In genomic region chr16:12818331-12818730, GRCh38 we compare ENCODE assay signal across 20 cellular contexts. TPM values are rescaled to one million over a fixed set of nuclear protein-coding genes. Genes with fewer than 3 reads are reported as not detected.
"Had no signal": no experiment of that assay in that cellular context is flagged by ENCODE, and none has a peak within 500 bp of the region (broad histone marks: within the 10 kb centered on the region; RNA-seq: fewer than 3 reads in every experiment).

No MANE protein-coding gene starts in this region.

- H3K4me2 ChIP-seq: KMS-11, SK-N-SH had no signal

- DNase-seq: IMR-90, Kasumi-1, MM.1S, NCI-H1092 treated with DMSO at 0.1 percent for 48 hours, NCI-H1436, NCI-H187, NCI-H2029, NCI-H2081 treated with DMSO at 0.1 percent for 48 hours, NCI-H2171, NCI-H524, NCI-H526 treated with DMSO at 0.1 percent for 48 hours, NCI-H748 treated with DMSO at 0.1 percent for 48 hours, PC-3, SHP77, SK-N-SH, SW 1271 had no signal

- H3K9ac ChIP-seq: KMS-11, SK-N-SH had no signal

- H3K9me3 ChIP-seq: SK-N-SH had no signal

- H3K27ac ChIP-seq: KMS-11, RWPE1 had no signal

- ATAC-seq: Panc1, PC-3 had no signal

RNA-seq across cellular contexts. Expression of gene CPPED1, which starts 14.6 kb away (rescaled TPM):
- total RNA-seq: HT-29 had no signal
